Comparison of ENCODE assay signal across 11 cellular contexts in the genomic region with DNA sequence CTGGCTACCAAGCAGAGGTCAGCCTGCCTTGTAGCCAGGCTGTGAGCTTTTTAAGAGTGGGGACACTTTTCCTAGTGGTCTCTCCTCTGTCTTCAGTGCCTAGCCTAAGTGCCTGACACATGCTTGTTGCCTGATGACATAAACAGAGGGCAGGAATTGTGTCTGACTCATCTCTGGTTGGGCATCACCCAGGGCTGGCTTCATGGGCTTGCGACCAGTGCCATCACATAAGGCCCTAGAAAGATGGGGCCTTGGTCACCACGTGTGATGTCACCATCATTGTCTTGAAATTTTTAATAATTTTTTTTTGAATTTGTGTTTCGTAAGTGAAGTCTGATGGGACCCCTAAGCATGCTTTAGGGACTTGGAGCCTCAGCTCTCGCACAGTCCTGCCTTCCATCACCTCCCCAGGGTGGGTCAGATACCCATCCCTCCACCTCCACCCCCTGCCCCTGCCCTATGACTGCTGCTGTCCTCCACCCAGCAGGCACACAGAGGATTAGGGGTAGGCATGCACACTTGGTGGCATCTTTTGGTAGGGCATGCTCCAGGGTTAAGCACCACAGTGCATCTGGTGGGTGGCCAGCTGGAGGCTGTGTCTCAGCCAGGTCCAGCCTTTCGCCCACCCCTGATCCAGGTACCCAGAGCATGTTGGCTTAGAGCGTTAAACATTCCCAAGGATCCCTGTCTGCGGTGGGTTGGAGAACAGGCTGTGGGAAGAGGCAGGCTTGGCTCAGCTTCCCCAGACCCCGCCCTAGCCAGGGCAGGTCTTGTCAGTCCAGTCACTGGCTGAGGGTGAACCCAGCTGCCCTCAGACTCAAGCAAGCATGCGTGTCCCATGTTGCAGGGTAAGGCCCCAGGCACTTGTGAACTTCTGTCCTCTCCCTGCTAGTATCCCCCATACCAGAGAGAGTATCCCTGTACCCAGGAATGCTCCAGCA.
DNase-seq lines count a peak whose midpoint lies in the region; ATAC-seq and TF ChIP-seq lines count a peak whose summit lies in the region.
"Had no signal": no experiment of that assay in that cellular context is flagged by ENCODE, and none has a peak within 500 bp of the region (broad histone marks: within the 10 kb centered on the region; RNA-seq: fewer than 3 reads in every experiment).

No MANE protein-coding gene starts in this region.

- H3K4me3 ChIP-seq in right atrium auricular region (no peak overlapping the region), skin epidermis (no peak overlapping the region)

- DNase-seq in GM03348 (ENCODE audit: low spot score) (peak; percentile 15), SW480 (ENCODE audit: low spot score) (peak; percentile 52), right atrium auricular region (ENCODE audit: low spot score) (peak; percentile 57), NCI-H1694 treated with DMSO at 0.1 percent for 48 hours (lab: John Stamatoyannopoulos, UW) (no peak), NCI-H1694 (lab: John Stamatoyannopoulos, UW) (no peak), OCI-M2 (lab: John Stamatoyannopoulos, UW; ENCODE audit: unreplicated experiment) (no peak)
- DNase-seq: NCI-H1436 treated with DMSO at 0.1 percent for 48 hours, T-helper 9 cell had no signal

- no peak for TF ChIP-seq CTCF in right atrium auricular region (IDR thresholded peaks at IDR 0.05)

- H3K9me3 ChIP-seq in right atrium auricular region = no peaks in the 10 kb centered on the region

- H3K27me3 ChIP-seq in right atrium auricular region = no peaks in the 10 kb centered on the region

- no peak for ATAC-seq in GM19455 (IDR thresholded peaks at IDR 0.05; ENCODE audit: unreplicated experiment)
- ATAC-seq: CD8-positive, alpha-beta T cell had no signal

- H3K36me3 ChIP-seq in right atrium auricular region = no peaks in the 10 kb centered on the region

- peaks cover 0 to 36% of the 10 kb centered on the region in 2 donors for H3K4me1 ChIP-seq in right atrium auricular region

- H3K27ac ChIP-seq in right atrium auricular region (peak overlapping the region; percentile 78 to 81), skin epidermis (peak overlapping the region in 13 of 21 experiments; percentile 14 to 73 (median 61))

Comparison
In these comparisons a context has a peak if more than half of its experiments do, and no peak if none do; other contexts are left out.
1. DNase-seq: peak in GM03348 (single experiment), SW480 (single experiment) and right atrium auricular region (single experiment); none in NCI-H1694 treated with DMSO at 0.1 percent for 48 hours (single experiment), NCI-H1694 (single experiment) and OCI-M2 (single experiment).